ENCODE assay signal across 27 cellular contexts in genomic region chr22:34833982-34834510, GRCh38.
"Had no signal": no experiment of that assay in that cellular context is flagged by ENCODE, and none has a peak within 500 bp of the region (broad histone marks: within the 10 kb centered on the region; RNA-seq: fewer than 3 reads in every experiment).

No MANE protein-coding gene starts in this region.

- H3K4me1 Mint-ChIP-seq: activated naive CD8-positive, alpha-beta T cell treated with anti-CD3 and anti-CD28 coated beads for 36 hours; natural killer cell; stimulated activated memory B cell treated with anti-CD40 and anti-IgM and Interleukin-4, amounts not matched to agents 10 μg/mL and 1 μg/mL and 100 μg/mL, for 72 hours had no signal

- H3K4me1 ChIP-seq: esophagus muscularis mucosa, gastrocnemius medialis, pancreas, right lobe of liver, stomach, suprapubic skin, tibial nerve, uterus had no signal

- FAIRE-seq: astrocyte, endothelial cell of umbilical vein, kidney, pancreas, small intestine had no signal

- ATAC-seq: gastrocnemius medialis; natural killer cell; pancreas; right lobe of liver; stimulated activated memory B cell treated with anti-CD40 and anti-IgM and Interleukin-4, amounts not matched to agents 10 μg/mL and 1 μg/mL and 100 μg/mL, for 72 hours had no signal

- H3K4me3 Mint-ChIP-seq: activated CD4-positive, alpha-beta memory T cell treated with anti-CD3 and anti-CD28 coated beads for 36 hours; activated naive CD8-positive, alpha-beta T cell treated with anti-CD3 and anti-CD28 coated beads for 36 hours; natural killer cell; stimulated activated memory B cell treated with anti-CD40 and anti-IgM and Interleukin-4, amounts not matched to agents 10 μg/mL and 1 μg/mL and 100 μg/mL, for 72 hours; T-helper 1 cell treated with Interleukin-12 subunit alpha and Interleukin-12 subunit beta and Interleukin-4 antibody, amounts not matched to agents 30 μg/mL and 1 μg/mL, for 36 hours had no signal

- H3K4me3 ChIP-seq: esophagus muscularis mucosa, gastrocnemius medialis, lung, pancreas, right lobe of liver, stomach, suprapubic skin, tibial nerve, uterus had no signal

- H3K27ac Mint-ChIP-seq: activated CD4-positive, alpha-beta memory T cell treated with anti-CD3 and anti-CD28 coated beads for 36 hours; activated naive CD8-positive, alpha-beta T cell treated with anti-CD3 and anti-CD28 coated beads for 36 hours; natural killer cell; stimulated activated memory B cell treated with anti-CD40 and anti-IgM and Interleukin-4, amounts not matched to agents 10 μg/mL and 1 μg/mL and 100 μg/mL, for 72 hours; T-helper 1 cell treated with Interleukin-12 subunit alpha and Interleukin-12 subunit beta and Interleukin-4 antibody, amounts not matched to agents 30 μg/mL and 1 μg/mL, for 36 hours had no signal

- H3K36me3 Mint-ChIP-seq: activated CD4-positive, alpha-beta memory T cell treated with anti-CD3 and anti-CD28 coated beads for 36 hours; activated naive CD8-positive, alpha-beta T cell treated with anti-CD3 and anti-CD28 coated beads for 36 hours; natural killer cell; stimulated activated memory B cell treated with anti-CD40 and anti-IgM and Interleukin-4, amounts not matched to agents 10 μg/mL and 1 μg/mL and 100 μg/mL, for 72 hours had no signal

- H3K27me3 Mint-ChIP-seq: activated CD4-positive, alpha-beta memory T cell treated with anti-CD3 and anti-CD28 coated beads for 36 hours had no signal

- H3K9me3 ChIP-seq: esophagus muscularis mucosa, gastrocnemius medialis, pancreas, right lobe of liver, suprapubic skin, tibial nerve, uterus had no signal

- H3K27ac ChIP-seq: esophagus muscularis mucosa, gastrocnemius medialis, pancreas, right lobe of liver, stomach, suprapubic skin, tibial nerve, uterus had no signal

- DNase-seq: activated CD4-positive, alpha-beta memory T cell treated with anti-CD3 and anti-CD28 coated beads for 36 hours; activated CD4-positive, alpha-beta T cell treated with anti-CD3 and anti-CD28 coated beads for 48 hours; activated CD4-positive, CD25-positive, alpha-beta regulatory T cell; activated naive CD4-positive, alpha-beta T cell treated with Interleukin-2 at 50 U/mL for 16 hours; activated naive CD8-positive, alpha-beta T cell treated with anti-CD3 and anti-CD28 coated beads for 36 hours; activated T-cell treated with anti-CD3 and anti-CD28 coated beads, Interleukin-2, amount 50 U/mL, for 48 hours; central memory CD4-positive, alpha-beta T cell; dermis blood vessel endothelial cell; effector memory CD4-positive, alpha-beta T cell; gastrocnemius medialis; kidney; midbrain; natural killer cell; pancreas; right lobe of liver; small intestine; stomach; T1000; uterus had no signal

- H3K9me3 Mint-ChIP-seq: activated naive CD8-positive, alpha-beta T cell treated with anti-CD3 and anti-CD28 coated beads for 36 hours; natural killer cell; stimulated activated memory B cell treated with anti-CD40 and anti-IgM and Interleukin-4, amounts not matched to agents 10 μg/mL and 1 μg/mL and 100 μg/mL, for 72 hours had no signal

- H3K27me3 ChIP-seq: esophagus muscularis mucosa, gastrocnemius medialis, pancreas, right lobe of liver, stomach, suprapubic skin, tibial nerve, uterus had no signal

- H3K36me3 ChIP-seq: esophagus muscularis mucosa, gastrocnemius medialis, pancreas, right lobe of liver, stomach, suprapubic skin, tibial nerve, uterus had no signal
